In genomic region chr12:40178701-40179100, GRCh38 we compare ENCODE assay signal across 24 cellular contexts.
"Had no signal": no experiment of that assay in that cellular context is flagged by ENCODE, and none has a peak within 500 bp of the region (broad histone marks: within the 10 kb centered on the region; RNA-seq: fewer than 3 reads in every experiment).

No MANE protein-coding gene starts in this region.

- H3K4me1 Mint-ChIP-seq: stimulated activated effector memory CD8-positive, alpha-beta T cell treated with anti-CD3 and anti-CD28 coated beads, Interleukin-12 subunit alpha, Interleukin-12 subunit beta, amount 100 ng/mL, for 72 hours; stimulated activated naive CD8-positive, alpha-beta T cell treated with anti-CD3 and anti-CD28 coated beads, Interleukin-15, amount 100 ng/mL, for 72 hours had no signal

- H3K27me3 Mint-ChIP-seq: stimulated activated memory B cell treated with anti-CD40 and anti-IgM and Interleukin-4, amounts not matched to agents 10 μg/mL and 1 μg/mL and 100 μg/mL, for 72 hours; stimulated activated naive B cell treated with anti-CD40 and anti-IgM and Interleukin-4, amounts not matched to agents 10 μg/mL and 1 μg/mL and 100 μg/mL, for 72 hours; stimulated activated naive CD8-positive, alpha-beta T cell treated with anti-CD3 and anti-CD28 coated beads, Interleukin-15, Interleukin-2, amounts not matched to agents 100 ng/mL and 50 ng/mL, for 24 hours; type B pancreatic cell had no signal

- H3K27ac Mint-ChIP-seq: stimulated activated effector memory CD8-positive, alpha-beta T cell treated with anti-CD3 and anti-CD28 coated beads, Interleukin-12 subunit alpha, Interleukin-12 subunit beta, amount 100 ng/mL, for 72 hours; stimulated activated naive B cell treated with anti-CD40 and anti-IgM and Interleukin-4, amounts not matched to agents 10 μg/mL and 1 μg/mL and 100 μg/mL, for 72 hours; stimulated activated naive CD8-positive, alpha-beta T cell treated with anti-CD3 and anti-CD28 coated beads, Interleukin-15, amount 100 ng/mL, for 72 hours; stimulated activated naive CD8-positive, alpha-beta T cell treated with anti-CD3 and anti-CD28 coated beads, Interleukin-15, Interleukin-2, amounts not matched to agents 100 ng/mL and 50 ng/mL, for 24 hours; type B pancreatic cell had no signal

- DNase-seq: stimulated activated CD4-positive, alpha-beta T cell treated with anti-CD3 and anti-CD28 coated beads, Interleukin-2, amount 100 ng/mL, for 48 hours; stimulated activated CD4-positive, alpha-beta T cell treated with anti-CD3 and anti-CD28 coated beads, Interleukin-4, amount 100 ng/mL, for 1 hour; stimulated activated CD4-positive, alpha-beta T cell treated with anti-CD3 and anti-CD28 coated beads, Interleukin-4, amount 100 ng/mL, for 24 hours; stimulated activated CD4-positive, alpha-beta T cell treated with anti-CD3 and anti-CD28 coated beads, Interleukin-4, amount 100 ng/mL, for 4 hours; stimulated activated CD8-positive, alpha-beta memory T cell treated with anti-CD3 and anti-CD28 coated beads, Interleukin-4, amount 100 ng/mL, for 48 hours; stimulated activated naive B cell treated with anti-CD40 and anti-IgM and Interleukin-4, amounts not matched to agents 10 μg/mL and 1 μg/mL and 100 μg/mL, for 72 hours; stimulated activated naive CD4-positive, alpha-beta T cell; stimulated activated naive CD4-positive, alpha-beta T cell treated with Interleukin-2 at 50 U/mL for 16 hours; stimulated activated naive CD8-positive, alpha-beta T cell treated with anti-CD3 and anti-CD28 coated beads, Interleukin-15, amount 100 ng/mL, for 72 hours; stimulated activated naive CD8-positive, alpha-beta T cell treated with anti-CD3 and anti-CD28 coated beads, Interleukin-15, Interleukin-2, amounts not matched to agents 100 U/mL and 50 U/mL, for 24 hours; stomach; substantia nigra; testis; thyroid gland; tibial artery; transverse colon; trophoblast cell; upper lobe of left lung; upper lobe of right lung; uterus had no signal

- H3K9me3 Mint-ChIP-seq: stimulated activated effector memory CD8-positive, alpha-beta T cell treated with anti-CD3 and anti-CD28 coated beads, Interleukin-12 subunit alpha, Interleukin-12 subunit beta, amount 100 ng/mL, for 72 hours; stimulated activated naive CD8-positive, alpha-beta T cell treated with anti-CD3 and anti-CD28 coated beads, Interleukin-15, Interleukin-2, amounts not matched to agents 100 ng/mL and 50 ng/mL, for 24 hours had no signal

- ATAC-seq: stimulated activated effector memory CD8-positive, alpha-beta T cell treated with anti-CD3 and anti-CD28 coated beads, Interleukin-12 subunit alpha, Interleukin-12 subunit beta, amount 100 ng/mL, for 72 hours; stimulated activated memory B cell treated with anti-CD40 and anti-IgM and Interleukin-4, amounts not matched to agents 10 μg/mL and 1 μg/mL and 100 μg/mL, for 72 hours; stimulated activated naive B cell treated with anti-CD40 and anti-IgM and Interleukin-4, amounts not matched to agents 10 μg/mL and 1 μg/mL and 100 μg/mL, for 72 hours; stimulated activated naive CD8-positive, alpha-beta T cell treated with anti-CD3 and anti-CD28 coated beads, Interleukin-15, amount 100 ng/mL, for 72 hours; stimulated activated naive CD8-positive, alpha-beta T cell treated with anti-CD3 and anti-CD28 coated beads, Interleukin-15, Interleukin-2, amounts not matched to agents 100 U/mL and 50 U/mL, for 24 hours; upper lobe of right lung had no signal

- H3K36me3 Mint-ChIP-seq: stimulated activated effector memory CD8-positive, alpha-beta T cell treated with anti-CD3 and anti-CD28 coated beads, Interleukin-12 subunit alpha, Interleukin-12 subunit beta, amount 100 ng/mL, for 72 hours; stimulated activated memory B cell treated with anti-CD40 and anti-IgM and Interleukin-4, amounts not matched to agents 10 μg/mL and 1 μg/mL and 100 μg/mL, for 72 hours; type B pancreatic cell had no signal

- H3K4me3 Mint-ChIP-seq: stimulated activated effector memory CD8-positive, alpha-beta T cell treated with anti-CD3 and anti-CD28 coated beads, Interleukin-12 subunit alpha, Interleukin-12 subunit beta, amount 100 ng/mL, for 72 hours; stimulated activated memory B cell treated with anti-CD40 and anti-IgM and Interleukin-4, amounts not matched to agents 10 μg/mL and 1 μg/mL and 100 μg/mL, for 72 hours; stimulated activated naive B cell treated with anti-CD40 and anti-IgM and Interleukin-4, amounts not matched to agents 10 μg/mL and 1 μg/mL and 100 μg/mL, for 72 hours; stimulated activated naive CD8-positive, alpha-beta T cell treated with anti-CD3 and anti-CD28 coated beads, Interleukin-15, amount 100 ng/mL, for 72 hours; stimulated activated naive CD8-positive, alpha-beta T cell treated with anti-CD3 and anti-CD28 coated beads, Interleukin-15, Interleukin-2, amounts not matched to agents 100 ng/mL and 50 ng/mL, for 24 hours; type B pancreatic cell had no signal
